Comparison of ENCODE assay signal across 25 cellular contexts in genomic region chr10:47077941-47078340, GRCh38.
"Had no signal": no experiment of that assay in that cellular context is flagged by ENCODE, and none has a peak within 500 bp of the region (broad histone marks: within the 10 kb centered on the region; RNA-seq: fewer than 3 reads in every experiment).

No MANE protein-coding gene starts in this region.

- H3K27ac Mint-ChIP-seq: naive thymus-derived CD8-positive, alpha-beta T cell; nephron; stimulated activated memory B cell treated with anti-CD40 and anti-IgM and Interleukin-4, amounts not matched to agents 10 μg/mL and 1 μg/mL and 100 μg/mL, for 72 hours; stimulated activated naive CD8-positive, alpha-beta T cell treated with anti-CD3 and anti-CD28 coated beads, Interleukin-15, amount 100 ng/mL, for 72 hours had no signal

- H3K4me3 ChIP-seq: left lung, lower lobe of right lung, psoas muscle, right lobe of liver, smooth muscle cell, transverse colon, upper lobe of left lung had no signal

- H3K27ac ChIP-seq: left lung, lower lobe of right lung, parathyroid adenoma, psoas muscle, right lobe of liver, transverse colon, upper lobe of left lung had no signal

- H3K36me3 ChIP-seq: left lung, lower lobe of right lung, right lobe of liver, transverse colon, upper lobe of left lung had no signal

- ATAC-seq: left colon; naive thymus-derived CD8-positive, alpha-beta T cell; psoas muscle; stimulated activated memory B cell treated with anti-CD40 and anti-IgM and Interleukin-4, amounts not matched to agents 10 μg/mL and 1 μg/mL and 100 μg/mL, for 72 hours; stimulated activated naive CD8-positive, alpha-beta T cell treated with anti-CD3 and anti-CD28 coated beads, Interleukin-15, amount 100 ng/mL, for 72 hours had no signal

- H3K36me3 Mint-ChIP-seq: naive thymus-derived CD8-positive, alpha-beta T cell; stimulated activated memory B cell treated with anti-CD40 and anti-IgM and Interleukin-4, amounts not matched to agents 10 μg/mL and 1 μg/mL and 100 μg/mL, for 72 hours had no signal

- H3K9me3 ChIP-seq: left lung, lower lobe of right lung, psoas muscle, right lobe of liver, transverse colon, upper lobe of left lung had no signal

- H3K9me3 Mint-ChIP-seq: naive thymus-derived CD8-positive, alpha-beta T cell; nephron; neural crest cell; stimulated activated memory B cell treated with anti-CD40 and anti-IgM and Interleukin-4, amounts not matched to agents 10 μg/mL and 1 μg/mL and 100 μg/mL, for 72 hours; stimulated activated naive CD8-positive, alpha-beta T cell treated with anti-CD3 and anti-CD28 coated beads, Interleukin-15, amount 100 ng/mL, for 72 hours had no signal

- H3K27me3 Mint-ChIP-seq: naive thymus-derived CD8-positive, alpha-beta T cell; stimulated activated naive CD8-positive, alpha-beta T cell treated with anti-CD3 and anti-CD28 coated beads, Interleukin-15, amount 100 ng/mL, for 72 hours had no signal

- H3K4me1 Mint-ChIP-seq: nephron; stimulated activated memory B cell treated with anti-CD40 and anti-IgM and Interleukin-4, amounts not matched to agents 10 μg/mL and 1 μg/mL and 100 μg/mL, for 72 hours had no signal

- H3K4me3 Mint-ChIP-seq: naive thymus-derived CD8-positive, alpha-beta T cell; nephron; neural crest cell; stimulated activated memory B cell treated with anti-CD40 and anti-IgM and Interleukin-4, amounts not matched to agents 10 μg/mL and 1 μg/mL and 100 μg/mL, for 72 hours; stimulated activated naive CD8-positive, alpha-beta T cell treated with anti-CD3 and anti-CD28 coated beads, Interleukin-15, amount 100 ng/mL, for 72 hours had no signal

- H3K27me3 ChIP-seq: right lobe of liver, upper lobe of left lung had no signal

- H3K4me1 ChIP-seq: left lung, lower lobe of right lung, parathyroid adenoma, psoas muscle, right lobe of liver, transverse colon, upper lobe of left lung had no signal

- DNase-seq: hippocampal formation; kidney; left colon; left lung; lower lobe of right lung; mammary epithelial cell; mesenchymal stem cell; naive thymus-derived CD8-positive, alpha-beta T cell; nucleus accumbens; psoas muscle; right lobe of liver; stimulated activated CD4-positive, alpha-beta T cell treated with anti-CD3 and anti-CD28 coated beads, Interleukin-1b, Interleukin-23, amount 100 ng/mL, for 48 hours; stimulated activated CD4-positive, alpha-beta T cell treated with anti-CD3 and anti-CD28 coated beads, Interleukin-2, amount 100 ng/mL, for 48 hours; stimulated activated CD4-positive, alpha-beta T cell treated with anti-CD3 and anti-CD28 coated beads, Interleukin-4, amount 100 ng/mL, for 4 hours; stimulated activated CD8-positive, alpha-beta memory T cell treated with anti-CD3 and anti-CD28 coated beads, Interleukin-4, amount 100 ng/mL, for 48 hours; stimulated activated naive CD4-positive, alpha-beta T cell treated with Interleukin-2 at 50 U/mL for 16 hours; stimulated activated naive CD8-positive, alpha-beta T cell treated with anti-CD3 and anti-CD28 coated beads, Interleukin-15, amount 100 ng/mL, for 72 hours; substantia nigra; transverse colon; upper lobe of left lung had no signal
